Comparison of ENCODE assay signal across 34 cellular contexts in genomic region chr2:15991231-15991630, GRCh38. TPM values are rescaled to one million over a fixed set of nuclear protein-coding genes. Genes with fewer than 3 reads are reported as not detected.
"Had no signal": no experiment of that assay in that cellular context is flagged by ENCODE, and none has a peak within 500 bp of the region (broad histone marks: within the 10 kb centered on the region; RNA-seq: fewer than 3 reads in every experiment).

No MANE protein-coding gene starts in this region.

- H3K27me3 ChIP-seq: brain microvascular endothelial cell, MG63, Peyer's patch had no signal

- H3K36me3 ChIP-seq: brain microvascular endothelial cell, MG63, Peyer's patch had no signal

- H3K4me3 ChIP-seq: MG63, Peyer's patch had no signal

- H3K27ac ChIP-seq: brain microvascular endothelial cell, Peyer's patch had no signal

- H3K27ac Mint-ChIP-seq: activated CD4-positive, alpha-beta memory T cell treated with anti-CD3 and anti-CD28 coated beads, Interleukin-2, amount 10 ng/mL, durations not matched to agents 7 days and 5 days; activated CD4-positive, alpha-beta T cell treated with anti-CD3 and anti-CD28 coated beads for 36 hours; activated CD8-positive, alpha-beta memory T cell treated with anti-CD3 and anti-CD28 coated beads, Interleukin-2, amount 10 ng/mL, durations not matched to agents 7 days and 5 days; activated naive CD8-positive, alpha-beta T cell treated with anti-CD3 and anti-CD28 coated beads for 36 hours had no signal

- H3K4me1 ChIP-seq: Peyer's patch had no signal

- H3K27me3 Mint-ChIP-seq: activated CD4-positive, alpha-beta memory T cell treated with anti-CD3 and anti-CD28 coated beads, Interleukin-2, amount 10 ng/mL, durations not matched to agents 7 days and 5 days; activated CD4-positive, alpha-beta T cell treated with anti-CD3 and anti-CD28 coated beads for 36 hours; activated CD8-positive, alpha-beta memory T cell treated with anti-CD3 and anti-CD28 coated beads, Interleukin-2, amount 10 ng/mL, durations not matched to agents 7 days and 5 days; activated naive CD8-positive, alpha-beta T cell treated with anti-CD3 and anti-CD28 coated beads for 36 hours had no signal

- H3K9me3 Mint-ChIP-seq: activated naive CD8-positive, alpha-beta T cell treated with anti-CD3 and anti-CD28 coated beads for 36 hours had no signal

- H3K4me3 Mint-ChIP-seq: activated CD4-positive, alpha-beta memory T cell treated with anti-CD3 and anti-CD28 coated beads, Interleukin-2, amount 10 ng/mL, durations not matched to agents 7 days and 5 days; activated CD4-positive, alpha-beta T cell treated with anti-CD3 and anti-CD28 coated beads for 36 hours; activated CD8-positive, alpha-beta memory T cell treated with anti-CD3 and anti-CD28 coated beads, Interleukin-2, amount 10 ng/mL, durations not matched to agents 7 days and 5 days; activated naive CD8-positive, alpha-beta T cell treated with anti-CD3 and anti-CD28 coated beads for 36 hours had no signal

- DNase-seq: activated CD4-positive, alpha-beta memory T cell treated with anti-CD3 and anti-CD28 coated beads, Interleukin-2, amount 10 ng/mL, durations not matched to agents 7 days and 5 days; activated CD4-positive, alpha-beta T cell treated with anti-CD3 and anti-CD28 coated beads for 36 hours; activated CD8-positive, alpha-beta memory T cell treated with anti-CD3 and anti-CD28 coated beads for 24 hours; activated CD8-positive, alpha-beta memory T cell treated with anti-CD3 and anti-CD28 coated beads, Interleukin-2, amount 10 ng/mL, durations not matched to agents 7 days and 5 days; activated CD8-positive, alpha-beta memory T cell treated with anti-CD3 and anti-CD28 coated beads, Interleukin-2, amount 50 U/mL, for 48 hours; activated effector memory CD4-positive, alpha-beta T cell treated with Interleukin-2 at 50 U/mL for 16 hours; activated naive CD4-positive, alpha-beta T cell; activated naive CD4-positive, alpha-beta T cell treated with anti-CD3 and anti-CD28 coated beads, Interleukin-2, amount 50 U/mL, for 16 hours; activated naive CD8-positive, alpha-beta T cell treated with anti-CD3 and anti-CD28 coated beads for 36 hours; activated T-cell treated with anti-CD3 and anti-CD28 coated beads, Interleukin-2, amount 50 U/mL, for 48 hours; amniotic stem cell; aorta; brain microvascular endothelial cell; central memory CD4-positive, alpha-beta T cell; Kasumi-1; KG1; MG63; NCI-H1048; NCI-H1105 treated with DMSO at 0.1 percent for 48 hours; NCI-H1436 treated with DMSO at 0.1 percent for 48 hours; NCI-H187; NCI-H2029 treated with DMSO at 0.1 percent for 48 hours; NCI-H2107; NCI-H2171; NCI-H446; NCI-H510A treated with DMSO at 0.1 percent for 48 hours; NCI-H526 treated with DMSO at 0.1 percent for 48 hours; NK-92 treated with Interleukin-12 subunit alpha and Interleukin-12 subunit beta, amount 100 ng/mL, for 24 hours; PC-3; Peyer's patch; RPMI8226; SHP77 treated with DMSO at 0.1 percent for 48 hours; T1000 had no signal

- H3K36me3 Mint-ChIP-seq: activated CD8-positive, alpha-beta memory T cell treated with anti-CD3 and anti-CD28 coated beads, Interleukin-2, amount 10 ng/mL, durations not matched to agents 7 days and 5 days; activated naive CD8-positive, alpha-beta T cell treated with anti-CD3 and anti-CD28 coated beads for 36 hours had no signal

- H3K4me1 Mint-ChIP-seq: activated CD4-positive, alpha-beta memory T cell treated with anti-CD3 and anti-CD28 coated beads, Interleukin-2, amount 10 ng/mL, durations not matched to agents 7 days and 5 days; activated CD4-positive, alpha-beta T cell treated with anti-CD3 and anti-CD28 coated beads for 36 hours; activated CD8-positive, alpha-beta memory T cell treated with anti-CD3 and anti-CD28 coated beads, Interleukin-2, amount 10 ng/mL, durations not matched to agents 7 days and 5 days; activated naive CD8-positive, alpha-beta T cell treated with anti-CD3 and anti-CD28 coated beads for 36 hours had no signal

- H3K9me3 ChIP-seq: MG63, Peyer's patch had no signal

RNA-seq across cellular contexts. Expression of gene MYCN, which starts 50.9 kb away (rescaled TPM):
- total RNA-seq: activated CD4-positive, alpha-beta memory T cell treated with anti-CD3 and anti-CD28 coated beads, Interleukin-2, amount 10 ng/mL, durations not matched to agents 7 days and 5 days; activated CD8-positive, alpha-beta memory T cell treated with anti-CD3 and anti-CD28 coated beads, Interleukin-2, amount 10 ng/mL, durations not matched to agents 7 days and 5 days; PC-3; T-helper 1 cell treated with Interleukin-12 subunit alpha and Interleukin-12 subunit beta and Interleukin-4 antibody, amounts not matched to agents 30 ng/mL and 1 ng/mL, for 36 hours had no signal
